Comparison of ENCODE assay signal across 32 cellular contexts in genomic region chr2:128458438-128458837, GRCh38.
DNase-seq lines count a peak whose midpoint lies in the region; ATAC-seq and TF ChIP-seq lines count a peak whose summit lies in the region.
"Had no signal": no experiment of that assay in that cellular context is flagged by ENCODE, and none has a peak within 500 bp of the region (broad histone marks: within the 10 kb centered on the region; RNA-seq: fewer than 3 reads in every experiment).

No MANE protein-coding gene starts in this region.

- no peak for TF ChIP-seq POLR2A in NB4 (IDR thresholded peaks at IDR 0.05; ENCODE audit: extremely low read depth, insufficient read length)
- no peak for TF ChIP-seq POLR2A in gastrocnemius medialis (IDR thresholded peaks at IDR 0.05)

- in situ Hi-C loops in gastrocnemius medialis (cut with MboI; ENCODE audit: low sequenced_read_pairs in 4 of 4): no loop called here

- TF ChIP-seq CTCF in NB4 (IDR thresholded peaks at IDR 0.05; ENCODE audit: low read depth, low read length) (no peak), osteoblast (IDR thresholded peaks at IDR 0.05; ENCODE audit: extremely low read depth, low read depth, low read length) (no peak), gastrocnemius medialis (IDR thresholded peaks at IDR 0.05 in 4 of 5, conservative IDR thresholded peaks at IDR 0.05 in 1 of 5) (no peak)

- H3K27ac Mint-ChIP-seq in activated CD4-positive, alpha-beta T cell treated with anti-CD3 and anti-CD28 coated beads, Interleukin-2, amount 10 ng/mL, durations not matched to agents 24 days and 14 days: no peak overlapping the region
- no peak overlapping the region for H3K27ac Mint-ChIP-seq in immature natural killer cell
- H3K27ac Mint-ChIP-seq: activated B cell treated with CpG ODN at 0.5 μM for 24 hours; effector memory CD8-positive, alpha-beta T cell had no signal

- no peaks in the 10 kb centered on the region for H3K27me3 ChIP-seq in BLaER1 treated with 17β-estradiol and CSF1 and Interleukin-3, amounts not matched to agents 10 nM and 100 nM
- H3K27me3 ChIP-seq in osteoblast (ENCODE audit: insufficient read depth, low read length) (peaks cover 4% of the 10 kb centered on the region), gastrocnemius medialis (no peaks in the 10 kb centered on the region)
- H3K27me3 ChIP-seq: neural progenitor cell, right atrium auricular region, testis, uterus had no signal

- DNase-seq in NB4 (ENCODE audit: low read depth) (peak; percentile 42), fibroblast of gingiva (ENCODE audit: low read depth) (peak; percentile 76), osteoblast (ENCODE audit: insufficient read length, low spot score, missing footprints) (peak; percentile 30), gastrocnemius medialis (no peak), immature natural killer cell (no peak)
- no peak for DNase-seq in activated CD4-positive, alpha-beta T cell treated with anti-CD3 and anti-CD28 coated beads, Interleukin-2, amount 10 ng/mL, durations not matched to agents 24 days and 14 days
- DNase-seq: activated B cell treated with CpG ODN at 0.5 μM for 24 hours; activated CD4-positive, alpha-beta T cell treated with anti-CD3 and anti-CD28 coated beads, Interleukin-2, amount 50 U/mL, for 1 hour; activated T-cell treated with anti-CD3 and anti-CD28 coated beads, Interleukin-2, amount 50 U/mL, for 4 hours; central memory CD4-positive, alpha-beta T cell; cortex of kidney; DMS79; effector memory CD8-positive, alpha-beta T cell; NCI-H1092; NCI-H1694; NCI-H446; NCI-H82; SK-N-SH; stimulated activated CD4-positive, alpha-beta T cell treated with anti-CD3 and anti-CD28 coated beads, Interleukin-1b, Interleukin-23, amount 100 ng/mL, for 48 hours; stimulated activated naive CD8-positive, alpha-beta T cell treated with anti-CD3 and anti-CD28 coated beads, Interleukin-15, Interleukin-2, amounts not matched to agents 100 U/mL and 50 U/mL, for 24 hours; testis; uterus had no signal

- peaks cover 0 to 69% (median 22%) of the 10 kb centered on the region in 11 experiments; a peak in 13 of 22 replicates for H3K36me3 ChIP-seq in BLaER1 treated with 17β-estradiol and CSF1 and Interleukin-3, amounts not matched to agents 10 nM and 100 nM
- no peaks in the 10 kb centered on the region for H3K36me3 ChIP-seq in osteoblast (ENCODE audit: insufficient read depth, low read length)
- no peaks in the 10 kb centered on the region for H3K36me3 ChIP-seq in gastrocnemius medialis
- H3K36me3 ChIP-seq: gastroesophageal sphincter, neural progenitor cell, right atrium auricular region, uterus had no signal

- ATAC-seq in HG03280 (IDR thresholded peaks at IDR 0.05; ENCODE audit: unreplicated experiment) (no peak), gastrocnemius medialis (no peak)
- ATAC-seq: activated T-cell treated with anti-CD3 and anti-CD28 coated beads, Interleukin-2, amount 50 U/mL, for 4 hours; effector memory CD8-positive, alpha-beta T cell; gastroesophageal sphincter; HCT116; left lobe of liver; stimulated activated naive CD8-positive, alpha-beta T cell treated with anti-CD3 and anti-CD28 coated beads, Interleukin-15, Interleukin-2, amounts not matched to agents 100 U/mL and 50 U/mL, for 24 hours had no signal

- peaks cover 0 to 22% (median 15%) of the 10 kb centered on the region in 10 experiments; a peak in 12 of 20 replicates for H3K4me1 ChIP-seq in BLaER1 treated with 17β-estradiol and CSF1 and Interleukin-3, amounts not matched to agents 10 nM and 100 nM
- no peaks in the 10 kb centered on the region for H3K4me1 ChIP-seq in osteoblast (ENCODE audit: insufficient read depth, low read length)
- no peaks in the 10 kb centered on the region for H3K4me1 ChIP-seq in gastrocnemius medialis
- H3K4me1 ChIP-seq: gastroesophageal sphincter, neural progenitor cell, parathyroid adenoma, right atrium auricular region, uterus had no signal

- no peak overlapping the region for H3K27ac ChIP-seq in BLaER1 treated with 17β-estradiol and CSF1 and Interleukin-3, amounts not matched to agents 10 nM and 100 nM
- H3K27ac ChIP-seq in osteoblast (ENCODE audit: low read depth, low read length) (no peak overlapping the region), gastrocnemius medialis (no peak overlapping the region)
- H3K27ac ChIP-seq: gastroesophageal sphincter, hepatocyte, neural progenitor cell, parathyroid adenoma, right atrium auricular region, RWPE1, testis, uterus had no signal

- no peaks in the 10 kb centered on the region; a peak in 2 of 22 replicates for H4K20me1 ChIP-seq in BLaER1 treated with 17β-estradiol and CSF1 and Interleukin-3, amounts not matched to agents 10 nM and 100 nM
- no peaks in the 10 kb centered on the region for H4K20me1 ChIP-seq in osteoblast (ENCODE audit: insufficient read depth, low read length)

- H3K27me3 Mint-ChIP-seq in activated CD4-positive, alpha-beta T cell treated with anti-CD3 and anti-CD28 coated beads, Interleukin-2, amount 10 ng/mL, durations not matched to agents 24 days and 14 days: peaks cover 7% of the 10 kb centered on the region
- H3K27me3 Mint-ChIP-seq in immature natural killer cell (ENCODE audit: low read depth in 3 of 3): peaks cover 0 to 3% (median 1%) of the 10 kb centered on the region in 3 donors

- no peak overlapping the region for H3K4me3 ChIP-seq in BLaER1 treated with 17β-estradiol and CSF1 and Interleukin-3, amounts not matched to agents 10 nM and 100 nM
- H3K4me3 ChIP-seq in NB4 (ENCODE audit: low read depth, low read length): no peak overlapping the region
- no peak overlapping the region for H3K4me3 ChIP-seq in osteoblast (ENCODE audit: insufficient read depth, low read length)
- H3K4me3 ChIP-seq in gastrocnemius medialis: no peak overlapping the region
- H3K4me3 ChIP-seq: gastroesophageal sphincter, hepatocyte, neural progenitor cell, right atrium auricular region, testis, uterus had no signal

- H2AFZ ChIP-seq in osteoblast (ENCODE audit: low read length): no peak overlapping the region
- H2AFZ ChIP-seq: hepatocyte, neural progenitor cell, parathyroid adenoma had no signal

- H3K4me3 Mint-ChIP-seq in activated CD4-positive, alpha-beta T cell treated with anti-CD3 and anti-CD28 coated beads, Interleukin-2, amount 10 ng/mL, durations not matched to agents 24 days and 14 days: no peak overlapping the region
- H3K4me3 Mint-ChIP-seq in immature natural killer cell: no peak overlapping the region
- H3K4me3 Mint-ChIP-seq: activated B cell treated with CpG ODN at 0.5 μM for 24 hours; activated T-cell treated with anti-CD3 and anti-CD28 coated beads, Interleukin-2, amount 50 U/mL, for 4 hours; effector memory CD8-positive, alpha-beta T cell; neural progenitor cell had no signal

- intact Hi-C loops in activated CD4-positive, alpha-beta T cell treated with anti-CD3 and anti-CD28 coated beads, Interleukin-2, amount 10 ng/mL, durations not matched to agents 24 days and 14 days (cut with micrococcal nuclease): no loop called here
- intact Hi-C loops in gastrocnemius medialis (cut with DNase I; ENCODE audit: low total_unique reads): no loop called here

- H3K9me3 Mint-ChIP-seq in activated CD4-positive, alpha-beta T cell treated with anti-CD3 and anti-CD28 coated beads, Interleukin-2, amount 10 ng/mL, durations not matched to agents 24 days and 14 days: peaks cover 3% of the 10 kb centered on the region
- peaks cover 0 to 3% (median 0%) of the 10 kb centered on the region in 6 donors for H3K9me3 Mint-ChIP-seq in immature natural killer cell
- H3K9me3 Mint-ChIP-seq: activated T-cell treated with anti-CD3 and anti-CD28 coated beads, Interleukin-2, amount 50 U/mL, for 4 hours; effector memory CD8-positive, alpha-beta T cell had no signal

- no peaks in the 10 kb centered on the region for H3K36me3 Mint-ChIP-seq in activated CD4-positive, alpha-beta T cell treated with anti-CD3 and anti-CD28 coated beads, Interleukin-2, amount 10 ng/mL, durations not matched to agents 24 days and 14 days (ENCODE audit: low read depth)
- no peaks in the 10 kb centered on the region for H3K36me3 Mint-ChIP-seq in immature natural killer cell
- H3K36me3 Mint-ChIP-seq: neural progenitor cell had no signal

- H3K4me2 ChIP-seq in BLaER1 treated with 17β-estradiol and CSF1 and Interleukin-3, amounts not matched to agents 10 nM and 100 nM: peak overlapping the region in 6 of 11 experiments; percentile 7 to 38 (median 16); a peak in 8 of 22 replicates
- H3K4me2 ChIP-seq in osteoblast (ENCODE audit: insufficient read depth, low read length): no peak overlapping the region
- H3K4me2 ChIP-seq: hepatocyte, neural progenitor cell, SK-N-SH had no signal

- no peaks in the 10 kb centered on the region for H3K79me2 ChIP-seq in osteoblast (ENCODE audit: insufficient read depth, low read length)
- H3K79me2 ChIP-seq: hepatocyte, parathyroid adenoma had no signal

- H3K9ac ChIP-seq in BLaER1 treated with 17β-estradiol and CSF1 and Interleukin-3, amounts not matched to agents 10 nM and 100 nM: no peak overlapping the region
- H3K9ac ChIP-seq: neural progenitor cell, parathyroid adenoma, SK-N-SH had no signal

- no peaks in the 10 kb centered on the region for H3K4me1 Mint-ChIP-seq in activated CD4-positive, alpha-beta T cell treated with anti-CD3 and anti-CD28 coated beads, Interleukin-2, amount 10 ng/mL, durations not matched to agents 24 days and 14 days
- H3K4me1 Mint-ChIP-seq in immature natural killer cell: no peaks in the 10 kb centered on the region
- H3K4me1 Mint-ChIP-seq: activated B cell treated with CpG ODN at 0.5 μM for 24 hours had no signal

- peaks cover 36 to 81% (median 56%) of the 10 kb centered on the region in 11 experiments for H3K9me3 ChIP-seq in BLaER1 treated with 17β-estradiol and CSF1 and Interleukin-3, amounts not matched to agents 10 nM and 100 nM (replicated peaks in 1 of 11)
- H3K9me3 ChIP-seq in osteoblast (ENCODE audit: low read depth, low read length) (no peaks in the 10 kb centered on the region), gastrocnemius medialis (no peaks in the 10 kb centered on the region)
- H3K9me3 ChIP-seq: SK-N-SH, testis, uterus had no signal

Comparison
In these comparisons a context has a peak if more than half of its experiments do, and no peak if none do; other contexts are left out.
1. DNase-seq: peak in NB4 (single experiment), fibroblast of gingiva (single experiment) and osteoblast (single experiment); none in activated CD4-positive, alpha-beta T cell treated with anti-CD3 and anti-CD28 coated beads, Interleukin-2, amount 10 ng/mL, durations not matched to agents 24 days and 14 days (single experiment), gastrocnemius medialis (0 of 2) and immature natural killer cell (0 of 3).